Comparison of ENCODE assay signal across 8 cellular contexts in the genomic region with DNA sequence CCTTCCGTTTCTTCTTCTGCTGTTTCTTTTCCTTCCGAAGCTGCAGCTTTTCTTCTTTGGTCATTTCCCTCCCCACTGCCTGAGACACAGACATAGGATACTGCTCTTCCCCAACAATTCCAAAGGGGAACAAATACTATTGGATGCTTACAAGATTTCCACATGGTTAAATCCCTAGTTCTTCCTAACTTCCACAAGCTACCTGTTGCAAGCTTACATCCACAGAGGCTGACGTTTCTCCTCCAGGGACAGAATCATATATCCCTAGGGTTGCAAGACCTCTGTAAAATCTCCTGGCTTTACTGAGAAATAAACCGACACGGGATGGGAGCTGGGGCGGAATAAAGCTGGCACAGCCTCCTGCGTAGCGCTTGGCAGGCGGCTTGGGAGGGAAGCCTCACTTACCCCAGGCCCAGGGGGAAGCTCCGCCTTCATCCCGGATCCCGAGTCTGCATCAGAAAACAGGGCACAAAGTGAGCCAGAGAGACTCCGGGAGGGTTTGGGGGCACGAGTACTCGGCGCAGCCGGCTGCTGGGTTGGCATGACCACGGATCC. TPM values are rescaled to one million over a fixed set of nuclear protein-coding genes. Genes with fewer than 3 reads are reported as not detected.
DNase-seq lines count a peak whose midpoint lies in the region; ATAC-seq, FAIRE-seq and TF ChIP-seq lines count a peak whose summit lies in the region.

No MANE protein-coding gene starts in this region.

- ATAC-seq in HG02870 (IDR thresholded peaks at IDR 0.05; ENCODE audit: unreplicated experiment) (peak; percentile 1), lower lobe of right lung (peak; percentile 43 to 59), HG03342 (IDR thresholded peaks at IDR 0.05; ENCODE audit: unreplicated experiment) (no peak)

- H3K4me1 ChIP-seq in duodenal mucosa (ENCODE audit: control insufficient read depth in 1 of 2, insufficient read depth in 2 of 2, low read length in 2 of 2) (peaks cover 28 to 29% of the 10 kb centered on the region in 2 donors), lower lobe of right lung (peaks cover 37% of the 10 kb centered on the region)

- H3K9ac ChIP-seq in duodenal mucosa (ENCODE audit: low read depth in 1 of 2, low read length in 2 of 2): peak overlapping the region; percentile 89 to 97

- TF ChIP-seq CTCF in lower lobe of right lung (IDR thresholded peaks at IDR 0.05): no peak

- H3K27me3 ChIP-seq in duodenal mucosa (ENCODE audit: control insufficient read depth in 1 of 2, insufficient read depth in 2 of 2, low read length in 2 of 2): no peaks in the 10 kb centered on the region
- H3K27me3 ChIP-seq in lower lobe of right lung (ENCODE audit: low read depth): no peaks in the 10 kb centered on the region

- H3K36me3 ChIP-seq in duodenal mucosa (ENCODE audit: control insufficient read depth in 1 of 2, insufficient read depth in 2 of 2, low read length in 2 of 2) (peaks cover 42 to 59% of the 10 kb centered on the region in 2 donors), lower lobe of right lung (peaks cover 68% of the 10 kb centered on the region)

- no peaks in the 10 kb centered on the region for H3K9me3 ChIP-seq in duodenal mucosa (ENCODE audit: control insufficient read depth in 1 of 2, low read length in 2 of 2)
- H3K9me3 ChIP-seq in lower lobe of right lung: no peaks in the 10 kb centered on the region

- FAIRE-seq in RCC 7860 (lab: Jason Lieb, UNC): no peak

- H3K4me3 ChIP-seq in duodenal mucosa (ENCODE audit: low read depth in 1 of 2, low read length in 2 of 2): peak overlapping the region; percentile 90 to 94
- peak overlapping the region; percentile 96 for H3K4me3 ChIP-seq in lower lobe of right lung

- H3K27ac ChIP-seq in duodenal mucosa (ENCODE audit: low read depth, low read length) (peak overlapping the region; percentile 88), lower lobe of right lung (peak overlapping the region; percentile 89), temporal lobe (ENCODE audit: low read depth, low read length) (peak overlapping the region; percentile 79)

- intact Hi-C loops in lower lobe of right lung (cut with DNase I): no loop called here

- DNase-seq in NCI-H524 (lab: John Stamatoyannopoulos, UW): peak; percentile 40 to 64
- no peak for DNase-seq in NCI-H524 treated with DMSO at 0.1 percent for 48 hours (lab: John Stamatoyannopoulos, UW)
- DNase-seq in RCC 7860 (ENCODE audit: low spot score): peak; percentile 13
- no peak for DNase-seq in lower lobe of right lung

RNA-seq across cellular contexts. Expression of a gene that starts 0.6 kb away (rescaled TPM):
- total RNA-seq in lower lobe of right lung (32.9 TPM), temporal lobe (12.3 TPM)

RNA-seq across cellular contexts. Expression of a gene that starts 0.9 kb away (rescaled TPM):
- total RNA-seq in lower lobe of right lung (107 TPM), temporal lobe (38.8 TPM)

RNA-seq across cellular contexts. Expression of a gene that starts 11.0 kb away (rescaled TPM):
- total RNA-seq in lower lobe of right lung: 13.9 TPM
- 9.1 TPM for total RNA-seq in temporal lobe

RNA-seq across cellular contexts. Expression of a gene that starts 13.0 kb away (rescaled TPM):
- 56.4 TPM for total RNA-seq in lower lobe of right lung
- 40.8 TPM for total RNA-seq in temporal lobe

RNA-seq across cellular contexts. Expression of a gene that starts 39.8 kb away (rescaled TPM):
- total RNA-seq in lower lobe of right lung (52.0 TPM), temporal lobe (47.7 TPM)

Comparison
In these comparisons a context has a peak if more than half of its experiments do, and no peak if none do; other contexts are left out.
1. DNase-seq: peak in NCI-H524 (2 of 2) and RCC 7860 (single experiment); none in NCI-H524 treated with DMSO at 0.1 percent for 48 hours (single experiment) and lower lobe of right lung (single experiment).
2. Peak in every context shown above with its lines, with median percentiles within 50 percentile points of each other: H3K27ac ChIP-seq.